14 cellular contexts compared by ENCODE assay signal in genomic region chr5:60685028-60685427, GRCh38. TPM values are rescaled to one million over a fixed set of nuclear protein-coding genes. Genes with fewer than 3 reads are reported as not detected.
DNase-seq lines count a peak whose midpoint lies in the region; ATAC-seq and TF ChIP-seq lines count a peak whose summit lies in the region.
"Had no signal": no experiment of that assay in that cellular context is flagged by ENCODE, and none has a peak within 500 bp of the region (broad histone marks: within the 10 kb centered on the region; RNA-seq: fewer than 3 reads in every experiment).

No MANE protein-coding gene starts in this region.

- H3K79me2 ChIP-seq in smooth muscle cell (ENCODE audit: low read depth), result peaks cover 15% of the 10 kb centered on the region

- peak overlapping the region; percentile 17 for H3K27ac Mint-ChIP-seq in MCF 10A (ENCODE audit: low read depth, unreplicated experiment)
- H3K27ac Mint-ChIP-seq: CD4-positive, alpha-beta T cell had no signal

- ATAC-seq in esophagus mucosa, result peak; percentile 28
- ATAC-seq: HCT116 had no signal

- H3K4me3 Mint-ChIP-seq in MCF 10A (ENCODE audit: unreplicated experiment), result no peak overlapping the region
- H3K4me3 Mint-ChIP-seq: CD4-positive, alpha-beta T cell had no signal

- H2AFZ ChIP-seq in smooth muscle cell (ENCODE audit: low read depth), result no peak overlapping the region
- H2AFZ ChIP-seq: GM23248 had no signal

- TF ChIP-seq CTCF in MCF 10A (IDR thresholded peaks at IDR 0.05; ENCODE audit: unreplicated experiment), result no peak
- TF ChIP-seq CTCF in breast epithelium (IDR thresholded peaks at IDR 0.05), result no peak
- no peak for TF ChIP-seq CTCF in smooth muscle cell (IDR thresholded peaks at IDR 0.05; ENCODE audit: borderline replicate concordance, insufficient read depth, poor library complexity, severe bottlenecking)

- H3K36me3 ChIP-seq in breast epithelium (no peaks in the 10 kb centered on the region), smooth muscle cell (ENCODE audit: low read depth) (no peaks in the 10 kb centered on the region)

- no peak overlapping the region for H3K9ac ChIP-seq in smooth muscle cell (ENCODE audit: low read depth)
- H3K9ac ChIP-seq: BLaER1 treated with 17β-estradiol and CSF1 and Interleukin-3, amounts not matched to agents 10 nM and 100 nM; GM23248 had no signal

- CTCF ChIA-PET in MCF 10A (lab: Yijun Ruan, JAX), result interaction anchor here (0.8 to 3.1 kb wide), 9 partner anchors 9 to 277 kb away, joined by 3 to 13 read pairs (median 4); partner anchors contain the start of gene DEPDC1B

- H3K9me3 Mint-ChIP-seq in MCF 10A (ENCODE audit: unreplicated experiment), result no peaks in the 10 kb centered on the region
- H3K9me3 Mint-ChIP-seq: CD4-positive, alpha-beta T cell had no signal

- peaks cover 6% of the 10 kb centered on the region for H3K4me1 Mint-ChIP-seq in MCF 10A (ENCODE audit: insufficient read depth, unreplicated experiment)

- no peaks in the 10 kb centered on the region for H3K27me3 Mint-ChIP-seq in MCF 10A (ENCODE audit: insufficient read depth, unreplicated experiment)
- H3K27me3 Mint-ChIP-seq: CD4-positive, alpha-beta T cell had no signal

- H3K4me1 ChIP-seq in breast epithelium (no peaks in the 10 kb centered on the region), smooth muscle cell (ENCODE audit: low read depth) (no peaks in the 10 kb centered on the region)

- H3K27me3 ChIP-seq in breast epithelium (no peaks in the 10 kb centered on the region), smooth muscle cell (ENCODE audit: low read depth) (no peaks in the 10 kb centered on the region)
- H3K27me3 ChIP-seq: BLaER1 treated with 17β-estradiol and CSF1 and Interleukin-3, amounts not matched to agents 10 nM and 100 nM had no signal

- WGBS in smooth muscle cell (ENCODE audit: low lambda C conversion rate), result 96% methylated on average over 6 of the region's 6 CpGs

- no peaks in the 10 kb centered on the region for H3F3A ChIP-seq in smooth muscle cell (ENCODE audit: low read depth)

- H3K36me3 Mint-ChIP-seq in MCF 10A (ENCODE audit: insufficient read depth, unreplicated experiment), result no peaks in the 10 kb centered on the region

- TF ChIP-seq POLR2A in breast epithelium (IDR thresholded peaks at IDR 0.05), result no peak

- no peaks in the 10 kb centered on the region for H4K20me1 ChIP-seq in smooth muscle cell (ENCODE audit: low read depth)

- H3K27ac ChIP-seq in breast epithelium (no peak overlapping the region), smooth muscle cell (ENCODE audit: low read depth) (no peak overlapping the region)
- H3K27ac ChIP-seq: BLaER1 treated with 17β-estradiol and CSF1 and Interleukin-3, amounts not matched to agents 10 nM and 100 nM; GM23248 had no signal

- H3K4me3 ChIP-seq in breast epithelium, result no peak overlapping the region
- no peak overlapping the region for H3K4me3 ChIP-seq in smooth muscle cell
- H3K4me3 ChIP-seq: BLaER1 treated with 17β-estradiol and CSF1 and Interleukin-3, amounts not matched to agents 10 nM and 100 nM; GM23248 had no signal

- no TSS peak for BruUV-seq in MCF 10A (replicated peaks; lab: Mats Ljungman, UMichigan)

- H3K9me3 ChIP-seq in breast epithelium, result no peaks in the 10 kb centered on the region
- H3K9me3 ChIP-seq in smooth muscle cell (replicated peaks; ENCODE audit: low read depth), result no peaks in the 10 kb centered on the region

- DNase-seq in MCF 10A (ENCODE audit: unreplicated experiment) (no peak), breast epithelium (ENCODE audit: low spot score in 2 of 2) (no peak), left kidney (ENCODE audit: low read depth, low spot score) (peak; percentile 64), smooth muscle cell (lab: John Stamatoyannopoulos, UW; ENCODE audit: unreplicated experiment) (no peak), nucleus accumbens (lab: John Stamatoyannopoulos, UW) (no peak), medulla oblongata (ENCODE audit: extremely low spot score) (no peak)
- DNase-seq: ACHN; Calu3; CD4-positive, alpha-beta T cell; DMS 273 treated with DMSO at 0.1 percent for 48 hours; GM23248 had no signal

- intact Hi-C loops in MCF 10A (cut with micrococcal nuclease), result no loop called here
- intact Hi-C loops in breast epithelium (cut with DNase I; ENCODE audit: low total_unique reads), result no loop called here

- POLR2A ChIA-PET in MCF 10A (lab: Yijun Ruan, JAX), result interaction anchor here (7.9 kb wide), 1 partner anchor 15 kb away, joined by 69 read pairs; the partner anchor contains the start of gene DEPDC1B

- H3K4me2 ChIP-seq in smooth muscle cell, result no peak overlapping the region
- H3K4me2 ChIP-seq: BLaER1 treated with 17β-estradiol and CSF1 and Interleukin-3, amounts not matched to agents 10 nM and 100 nM had no signal

RNA-seq across cellular contexts. Expression of gene DEPDC1B, which starts 14.9 kb away (rescaled TPM):
- total RNA-seq in MCF 10A (2022), result 6.0 and 11.3 TPM in 2 replicates
- 1 to 10 TPM in 1 of 3 donors, under 1 TPM in 2; under 0.01 to 1.1 (median 0.29) TPM for total RNA-seq in breast epithelium
- 4.9 TPM for total RNA-seq in esophagus mucosa
- 4.2 and 5.8 TPM in 2 replicates for total RNA-seq in smooth muscle cell
- polyA plus RNA-seq in smooth muscle cell, result 1.1 and 2.7 TPM in 2 replicates
